ENCODE assay signal across 23 cellular contexts in the genomic region with DNA sequence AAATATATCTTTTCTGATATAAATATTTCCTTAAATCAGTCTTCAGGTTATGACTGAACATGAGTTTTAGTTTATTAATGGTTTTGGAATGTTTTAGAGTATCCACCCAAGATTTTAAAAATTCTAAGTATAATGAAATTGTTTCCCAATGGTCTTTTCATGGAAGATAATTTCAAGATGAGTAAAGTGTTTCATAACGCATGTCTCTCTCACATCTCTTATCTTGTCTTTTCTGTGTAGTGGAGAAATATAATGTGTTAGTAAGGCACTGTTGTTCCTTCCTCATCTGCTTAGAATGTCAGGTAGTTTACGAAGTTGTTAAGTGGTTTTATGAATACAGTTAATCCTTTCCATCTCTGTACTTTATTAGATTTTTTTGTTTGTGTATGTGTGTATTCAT.
"Had no signal": no experiment of that assay in that cellular context is flagged by ENCODE, and none has a peak within 500 bp of the region (broad histone marks: within the 10 kb centered on the region; RNA-seq: fewer than 3 reads in every experiment).

No MANE protein-coding gene starts in this region.

- H3K4me3 ChIP-seq: coronary artery, esophagus squamous epithelium, left lung, lung, neural progenitor cell, smooth muscle cell, stomach, vagina had no signal

- ATAC-seq: activated T-helper 17 cell treated with anti-CD3 and anti-CD28 coated beads, Interleukin-2, amount 50 U/mL, for 72 hours; left lung; naive thymus-derived CD4-positive, alpha-beta T cell; sciatic nerve; stimulated activated memory B cell treated with anti-CD40 and anti-IgM and Interleukin-4, amounts not matched to agents 10 μg/mL and 1 μg/mL and 100 μg/mL, for 72 hours had no signal

- DNase-seq: activated CD4-positive, alpha-beta T cell treated with anti-CD3 and anti-CD28 coated beads for 1 hour; activated CD4-positive, alpha-beta T cell treated with anti-CD3 and anti-CD28 coated beads, Interleukin-2, amount 50 U/mL, for 4 hours; activated CD8-positive, alpha-beta memory T cell treated with anti-CD3 and anti-CD28 coated beads for 24 hours; activated CD8-positive, alpha-beta memory T cell treated with anti-CD3 and anti-CD28 coated beads, Interleukin-2, amount 50 U/mL, for 4 hours; activated T-cell treated with anti-CD3 and anti-CD28 coated beads, Interleukin-2, amount 50 U/mL, for 24 hours; amniotic stem cell; esophagus squamous epithelium; foreskin fibroblast; kidney glomerular epithelial cell; left lung; naive thymus-derived CD4-positive, alpha-beta T cell; stimulated activated CD4-positive, alpha-beta T cell treated with anti-CD3 and anti-CD28 coated beads, Interleukin-15, amount 100 ng/mL, for 24 hours; stomach; WERI-Rb-1 had no signal

- FAIRE-seq: bronchial epithelial cell had no signal
